8 cellular contexts compared by ENCODE assay signal in the genomic region with DNA sequence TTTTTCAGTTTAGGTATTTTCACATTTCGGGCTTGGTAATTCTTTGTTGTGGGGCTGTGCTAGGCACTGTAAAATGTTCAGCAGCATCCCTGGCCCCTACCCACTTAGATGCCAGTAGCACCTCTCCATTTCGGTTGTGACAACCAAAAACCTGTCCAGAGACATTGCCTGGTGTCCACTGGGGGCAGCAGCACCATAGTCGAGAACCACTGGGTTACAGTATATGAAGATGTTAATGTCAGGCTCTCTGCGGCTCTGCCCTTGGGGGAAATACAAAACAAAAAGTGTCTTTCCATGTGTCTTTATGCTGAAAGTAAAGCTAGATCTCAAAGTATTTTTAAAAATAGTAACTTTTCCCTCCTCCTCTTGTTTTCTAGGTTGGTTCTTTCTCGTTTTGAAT.
DNase-seq lines count a peak whose midpoint lies in the region; ATAC-seq and TF ChIP-seq lines count a peak whose summit lies in the region.

No MANE protein-coding gene starts in this region.

- H3K4me1 ChIP-seq in hepatocyte (ENCODE audit: insufficient read depth) (no peaks in the 10 kb centered on the region), ovary (ENCODE audit: insufficient read depth) (no peaks in the 10 kb centered on the region)

- H3K4me2 ChIP-seq in hepatocyte = no peak overlapping the region

- DNase-seq in AG10803 (ENCODE audit: low read depth) = no peak
- peak; percentile 7 for DNase-seq in GM20000 (ENCODE audit: low spot score)
- DNase-seq in hepatocyte (ENCODE audit: low spot score) = no peak
- DNase-seq in T-helper 9 cell = no peak
- DNase-seq in stimulated activated naive CD4-positive, alpha-beta T cell treated with Interleukin-2 at 50 U/mL for 16 hours (lab: John Stamatoyannopoulos, UW) = no peak
- DNase-seq in ovary = no peak

- TF ChIP-seq CTCF in AG10803 (conservative IDR thresholded peaks at IDR 0.05; ENCODE audit: low read length) = peak; percentile 41
- TF ChIP-seq CTCF in GM20000 (IDR thresholded peaks at IDR 0.05; ENCODE audit: extremely low read depth, missing control alignments) = no peak
- peak; percentile 33 for TF ChIP-seq CTCF in hepatocyte (IDR thresholded peaks at IDR 0.05; ENCODE audit: poor library complexity)
- TF ChIP-seq CTCF in ovary (IDR thresholded peaks at IDR 0.05) = no peak

- TF ChIP-seq POLR2A in ovary (IDR thresholded peaks at IDR 0.05) = no peak

- H3K27me3 ChIP-seq in hepatocyte (no peaks in the 10 kb centered on the region), ovary (no peaks in the 10 kb centered on the region)

- H3K79me2 ChIP-seq in hepatocyte = no peaks in the 10 kb centered on the region

- no peak overlapping the region for H2AFZ ChIP-seq in hepatocyte

- no peak for TF ChIP-seq EP300 in ovary (IDR thresholded peaks at IDR 0.05)

- no peaks in the 10 kb centered on the region for H3K9me2 ChIP-seq in hepatocyte (replicated peaks; ENCODE audit: insufficient read depth)

- H3K4me3 ChIP-seq in AG10803 (ENCODE audit: low read length) (no peak overlapping the region), hepatocyte (no peak overlapping the region), ovary (no peak overlapping the region)

- H4K20me1 ChIP-seq in hepatocyte (ENCODE audit: insufficient read depth, poor library complexity, severe bottlenecking) = no peaks in the 10 kb centered on the region

- H3K27ac ChIP-seq in hepatocyte = no peak overlapping the region
- no peak overlapping the region for H3K27ac ChIP-seq in ovary

- WGBS in hepatocyte (ENCODE audit: low lambda C conversion rate, missing lambda C conversion rate) = 67% methylated on average over 5 of the region's 5 CpGs
- WGBS in ovary, 3 donors = 71 to 79% (median 74%) methylated on average over 5 of the region's 5 CpGs

- no peaks in the 10 kb centered on the region for H3K36me3 ChIP-seq in hepatocyte (replicated peaks; ENCODE audit: insufficient read depth, low read depth)
- no peaks in the 10 kb centered on the region for H3K36me3 ChIP-seq in ovary

- peak; percentile 61; the same call in 2 of the 3 replicates for ATAC-seq in SK-N-SH treated with all-trans-retinoic acid at 6 μM for 48 hours
- ATAC-seq in HG03139 (IDR thresholded peaks at IDR 0.05; ENCODE audit: unreplicated experiment) = no peak

- intact Hi-C loops in ovary (cut with DNase I) = no loop called here

- H3K9me3 ChIP-seq in hepatocyte (ENCODE audit: low read depth) = no peaks in the 10 kb centered on the region
- no peaks in the 10 kb centered on the region for H3K9me3 ChIP-seq in ovary

TF ChIP-seq in SK-N-SH treated with all-trans-retinoic acid at 6 μM for 48 hours, 23 proteins besides CTCF, POLR2A, EP300 and RAD21:
- no peak for TF ChIP-seq RARB (CRISPR knock-in tag; IDR thresholded peaks at IDR 0.05)
TF ChIP-seq in SK-N-SH treated with all-trans-retinoic acid at 6 μM for 48 hours: peak in this region for 0.

Comparison
In these comparisons a context has a peak if more than half of its experiments do, and no peak if none do; other contexts are left out.
1. CTCF ChIP-seq: peak in AG10803 (single experiment) and hepatocyte (single experiment); none in GM20000 (single experiment) and ovary (0 of 3).